In genomic region chr3:198028718-198029117, GRCh38 we compare ENCODE assay signal across 13 cellular contexts.
DNase-seq lines count a peak whose midpoint lies in the region; ATAC-seq and TF ChIP-seq lines count a peak whose summit lies in the region.
"Had no signal": no experiment of that assay in that cellular context is flagged by ENCODE, and none has a peak within 500 bp of the region (broad histone marks: within the 10 kb centered on the region; RNA-seq: fewer than 3 reads in every experiment).

No MANE protein-coding gene starts in this region.

- CTCF ChIA-PET in IMR-90 (lab: Yijun Ruan, JAX) (no interaction called here), mammary epithelial cell (lab: Charles Lee; ENCODE audit: low non-redundant PET) (no interaction called here)
- CTCF ChIA-PET in activated naive CD4-positive, alpha-beta T cell treated with anti-CD3 and anti-CD28 coated beads, Interleukin-2, amount 10 ng/mL, durations not matched to agents 7 days and 5 days (lab: Charles Lee): no interaction called here

- no peak overlapping the region for H4K91ac ChIP-seq in IMR-90 (ENCODE audit: insufficient read depth, low read depth, low read length)

- H3K9ac ChIP-seq in IMR-90 (ENCODE audit: low read depth, low read length) (no peak overlapping the region), mammary epithelial cell (ENCODE audit: insufficient read depth, low read length) (no peak overlapping the region)

- no peaks in the 10 kb centered on the region for H3K9me3 ChIP-seq in IMR-90 (ENCODE audit: control insufficient read depth, insufficient read depth, low read length)
- no peaks in the 10 kb centered on the region for H3K9me3 ChIP-seq in mammary epithelial cell (replicated peaks; ENCODE audit: insufficient read depth, low read length)
- H3K9me3 ChIP-seq: BE2C had no signal

- no peak for TF ChIP-seq POLR2A in IMR-90 (IDR thresholded peaks at IDR 0.05; ENCODE audit: low read depth, low read length)

- TF ChIP-seq RAD21 in IMR-90 (IDR thresholded peaks at IDR 0.05; ENCODE audit: low read length): no peak

- H3K36me3 ChIP-seq in IMR-90 (ENCODE audit: control insufficient read depth, insufficient read depth, low read length): peaks cover 2% of the 10 kb centered on the region; the same call in 1 of the 2 replicates
- H3K36me3 ChIP-seq in mammary epithelial cell (ENCODE audit: insufficient read depth, low read length): no peaks in the 10 kb centered on the region
- H3K36me3 ChIP-seq: BE2C had no signal

- WGBS in IMR-90 (ENCODE audit: extremely low coverage in 2 of 2, insufficient read length in 1 of 2), 2 experiments: 80% methylated on average over 1 of the region's 6 CpGs; no CpG with 5 or more reads in 1 of the 2 experiments
- 66% methylated on average over 6 of the region's 6 CpGs for WGBS in mammary epithelial cell (ENCODE audit: low coverage, missing lambda C conversion rate)

- H4K20me1 ChIP-seq in IMR-90 (ENCODE audit: insufficient read depth, low read length): no peaks in the 10 kb centered on the region
- H4K20me1 ChIP-seq in mammary epithelial cell (ENCODE audit: insufficient read depth, low read length): no peaks in the 10 kb centered on the region

- no peak overlapping the region for H3K23ac ChIP-seq in IMR-90 (ENCODE audit: low read depth, low read length)

- H3K9me3 Mint-ChIP-seq in activated naive CD4-positive, alpha-beta T cell treated with anti-CD3 and anti-CD28 coated beads, Interleukin-2, amount 10 ng/mL, durations not matched to agents 7 days and 5 days: no peaks in the 10 kb centered on the region

- H3K4me1 Mint-ChIP-seq in activated naive CD4-positive, alpha-beta T cell treated with anti-CD3 and anti-CD28 coated beads, Interleukin-2, amount 10 ng/mL, durations not matched to agents 7 days and 5 days: no peaks in the 10 kb centered on the region

- H2AFZ ChIP-seq in IMR-90 (replicated peaks; ENCODE audit: low read length, poor library complexity): no peak overlapping the region
- H2AFZ ChIP-seq in mammary epithelial cell (ENCODE audit: low read depth, low read length): no peak overlapping the region

- H3K27ac ChIP-seq in IMR-90 (ENCODE audit: insufficient read depth, low read length): peak overlapping the region; percentile 33; the same call in 1 of the 2 replicates
- no peak overlapping the region for H3K27ac ChIP-seq in mammary epithelial cell (ENCODE audit: insufficient read depth, low read depth, low read length)
- H3K27ac ChIP-seq: epithelial cell of prostate, VCaP had no signal

- H3K9me1 ChIP-seq in IMR-90 (ENCODE audit: insufficient read depth, low read length): 0 out of 2 replicates have a peak, but pooled peaks cover 2% of the 10 kb centered on the region

- dilution Hi-C loops in IMR-90 (cut with HindIII; ENCODE audit: low sequenced_read_pairs, unreplicated experiment) (no loop called here), mammary epithelial cell (cut with HindIII; ENCODE audit: low sequenced_read_pairs) (no loop called here)

- H3K18ac ChIP-seq in IMR-90 (ENCODE audit: low read depth, low read length): no peak overlapping the region

- peak; percentile 92 for ATAC-seq in IMR-90 (ENCODE audit: low read depth)

- no peak overlapping the region for H2AK5ac ChIP-seq in IMR-90 (ENCODE audit: low read depth, low read length)

- intact Hi-C loops in IMR-90 (cut with micrococcal nuclease) (no loop called here), mammary epithelial cell (cut with micrococcal nuclease) (no loop called here)

- H4K8ac ChIP-seq in IMR-90 (ENCODE audit: low read depth in 2 of 2, low read length in 2 of 2): no peak overlapping the region

- no peak overlapping the region for H3K27ac Mint-ChIP-seq in activated naive CD4-positive, alpha-beta T cell treated with anti-CD3 and anti-CD28 coated beads, Interleukin-2, amount 10 ng/mL, durations not matched to agents 7 days and 5 days

- no peak overlapping the region for H3K14ac ChIP-seq in IMR-90 (replicated peaks; ENCODE audit: low read depth, low read length)

- H3K4me1 ChIP-seq in IMR-90 (ENCODE audit: control insufficient read depth, insufficient read depth, low read length): peaks cover 5% of the 10 kb centered on the region; the same call in 1 of the 2 replicates
- no peaks in the 10 kb centered on the region for H3K4me1 ChIP-seq in mammary epithelial cell (ENCODE audit: insufficient read depth, low read length)
- H3K4me1 ChIP-seq: BE2C had no signal

- no peaks in the 10 kb centered on the region for H3K36me3 Mint-ChIP-seq in activated naive CD4-positive, alpha-beta T cell treated with anti-CD3 and anti-CD28 coated beads, Interleukin-2, amount 10 ng/mL, durations not matched to agents 7 days and 5 days

- BruUV-seq in IMR-90 (replicated peaks; lab: Mats Ljungman, UMichigan) (no TSS peak), mammary epithelial cell (replicated peaks; lab: Mats Ljungman, UMichigan) (no TSS peak)

- H2BK20ac ChIP-seq in IMR-90 (ENCODE audit: low read depth, low read length): no peak overlapping the region

- no peak overlapping the region for H2BK5ac ChIP-seq in IMR-90 (ENCODE audit: low read depth, low read length, poor library complexity, severe bottlenecking)

- no peak overlapping the region for H3K4ac ChIP-seq in IMR-90 (ENCODE audit: low read depth, low read length)

- peak; percentile 34 for DNase-seq in EH (ENCODE audit: low read depth)
- DNase-seq in IMR-90: peak; percentile 81
- peak; percentile 0 for DNase-seq in mammary epithelial cell
- DNase-seq in iris pigment epithelial cell (ENCODE audit: low read depth): peak; percentile 90
- DNase-seq in activated naive CD4-positive, alpha-beta T cell treated with anti-CD3 and anti-CD28 coated beads, Interleukin-2, amount 10 ng/mL, durations not matched to agents 7 days and 5 days: no peak
- no peak for DNase-seq in NCI-H774 (lab: John Stamatoyannopoulos, UW)
- no peak for DNase-seq in medulla oblongata (ENCODE audit: extremely low spot score)
- DNase-seq in DMS153 (lab: John Stamatoyannopoulos, UW): no peak
- DNase-seq: BE2C, NCI-H2029, RPMI8226 had no signal

- H3K4me3 ChIP-seq in IMR-90 (ENCODE audit: insufficient read depth, low read depth, low read length) (no peak overlapping the region), mammary epithelial cell (replicated peaks in 1 of 3; ENCODE audit: insufficient read depth in 1 of 3, low read depth in 2 of 3, low read length in 3 of 3) (no peak overlapping the region)

- no peak overlapping the region for H3K56ac ChIP-seq in IMR-90 (ENCODE audit: extremely low read depth, insufficient read depth, low read length)

- H3K27me3 Mint-ChIP-seq in activated naive CD4-positive, alpha-beta T cell treated with anti-CD3 and anti-CD28 coated beads, Interleukin-2, amount 10 ng/mL, durations not matched to agents 7 days and 5 days: no peaks in the 10 kb centered on the region

- H2BK120ac ChIP-seq in IMR-90 (ENCODE audit: low read depth, low read length): no peak overlapping the region

- H4K5ac ChIP-seq in IMR-90 (ENCODE audit: low read depth, low read length): no peak overlapping the region

- H3K79me1 ChIP-seq in IMR-90 (ENCODE audit: low read depth in 1 of 2, low read length in 2 of 2): no peaks in the 10 kb centered on the region

- TF ChIP-seq CTCF in IMR-90 (conservative IDR thresholded peaks at IDR 0.05; ENCODE audit: low read depth, low read length) (no peak), mammary epithelial cell (conservative IDR thresholded peaks at IDR 0.05 in 1 of 2, IDR thresholded peaks at IDR 0.05 in 1 of 2; ENCODE audit: extremely low read depth in 1 of 2, insufficient read depth in 1 of 2, low read depth in 1 of 2, low read length in 2 of 2) (no peak)

- in situ Hi-C loops in IMR-90 (cut with MboI; ENCODE audit: low sequenced_read_pairs) (no loop called here), mammary epithelial cell (cut with MboI; ENCODE audit: low sequenced_read_pairs in 2 of 2) (no loop called here)

- no peak overlapping the region for H3K4me3 Mint-ChIP-seq in activated naive CD4-positive, alpha-beta T cell treated with anti-CD3 and anti-CD28 coated beads, Interleukin-2, amount 10 ng/mL, durations not matched to agents 7 days and 5 days

- H3K79me2 ChIP-seq in mammary epithelial cell (ENCODE audit: insufficient read depth, low read length): no peaks in the 10 kb centered on the region

- no peak overlapping the region for H2BK15ac ChIP-seq in IMR-90 (ENCODE audit: low read depth, low read length)

- POLR2A ChIA-PET in IMR-90 (lab: Charles Lee; ENCODE audit: unreplicated experiment): no interaction called here

- no peak overlapping the region for H2AK9ac ChIP-seq in IMR-90 (replicated peaks; ENCODE audit: low read depth, low read length, poor library complexity)

- H3K27me3 ChIP-seq in IMR-90 (ENCODE audit: control insufficient read depth, insufficient read depth, low read length): no peaks in the 10 kb centered on the region
- H3K27me3 ChIP-seq in mammary epithelial cell (ENCODE audit: insufficient read depth, low read length): no peaks in the 10 kb centered on the region
- H3K27me3 ChIP-seq: BE2C had no signal

- H3K4me2 ChIP-seq in IMR-90 (ENCODE audit: low read depth, low read length) (peak overlapping the region; percentile 77), mammary epithelial cell (ENCODE audit: insufficient read depth, low read depth, low read length) (no peak overlapping the region)

TF ChIP-seq in IMR-90, 13 proteins besides CTCF, POLR2A, EP300 and RAD21:
- TF ChIP-seq CEBPB (IDR thresholded peaks at IDR 0.05; ENCODE audit: low read depth, low read length) (0 out of 2 replicates have a peak, but pooled peaks have one; percentile 12), MAFK (IDR thresholded peaks at IDR 0.05; ENCODE audit: low read depth, low read length) (no peak)

Comparison
In these comparisons a context has a peak if more than half of its experiments do, and no peak if none do; other contexts are left out.
1. DNase-seq: peak in EH (single experiment), IMR-90 (single experiment), mammary epithelial cell (single experiment) and iris pigment epithelial cell (single experiment); none in activated naive CD4-positive, alpha-beta T cell treated with anti-CD3 and anti-CD28 coated beads, Interleukin-2, amount 10 ng/mL, durations not matched to agents 7 days and 5 days (single experiment), NCI-H774 (single experiment), medulla oblongata (single experiment) and DMS153 (single experiment).